Comparison of ENCODE assay signal across 18 cellular contexts in genomic region chr5:173298213-173298933, GRCh38. TPM values are rescaled to one million over a fixed set of nuclear protein-coding genes. Genes with fewer than 3 reads are reported as not detected.
"Had no signal": no experiment of that assay in that cellular context is flagged by ENCODE, and none has a peak within 500 bp of the region (broad histone marks: within the 10 kb centered on the region; RNA-seq: fewer than 3 reads in every experiment).

No MANE protein-coding gene starts in this region.

- H3K9me3 ChIP-seq: heart left ventricle, neutrophil, sigmoid colon, stomach, thoracic aorta, transverse colon had no signal

- H3K36me3 Mint-ChIP-seq: natural killer cell had no signal

- DNase-seq: effector memory CD4-positive, alpha-beta T cell; heart left ventricle; hypothalamus; kidney glomerular epithelial cell; natural killer cell; sigmoid colon; stimulated activated CD4-positive, alpha-beta T cell treated with anti-CD3 and anti-CD28 coated beads, Interleukin-12 subunit alpha, Interleukin-12 subunit beta, amount 100 ng/mL, for 4 hours; stimulated activated naive CD4-positive, alpha-beta T cell; stomach; substantia nigra; transverse colon had no signal

- H3K36me3 ChIP-seq: heart left ventricle, neutrophil, sigmoid colon, stomach, thoracic aorta, transverse colon had no signal

- H3K27ac ChIP-seq: heart left ventricle, neutrophil, sigmoid colon, stomach, thoracic aorta, transverse colon had no signal

- H3K27ac Mint-ChIP-seq: natural killer cell had no signal

- FAIRE-seq: endometrium, frontal cortex, islet of Langerhans had no signal

- H3K9me3 Mint-ChIP-seq: natural killer cell had no signal

- ATAC-seq: esophagus mucosa, heart left ventricle, natural killer cell had no signal

- H3K27me3 ChIP-seq: sigmoid colon had no signal

- H3K4me3 Mint-ChIP-seq: natural killer cell had no signal

- H3K4me3 ChIP-seq: heart left ventricle, sigmoid colon, skin epidermis, stomach, thoracic aorta, transverse colon had no signal

RNA-seq across cellular contexts. Expression of gene STC2, which starts 29.8 kb away (rescaled TPM):
- total RNA-seq: natural killer cell had no signal
